In genomic region chr7:151377406-151377805, GRCh38 we compare ENCODE assay signal across 20 cellular contexts. TPM values are rescaled to one million over a fixed set of nuclear protein-coding genes. Genes with fewer than 3 reads are reported as not detected.
"Had no signal": no experiment of that assay in that cellular context is flagged by ENCODE, and none has a peak within 500 bp of the region (broad histone marks: within the 10 kb centered on the region; RNA-seq: fewer than 3 reads in every experiment).

No MANE protein-coding gene starts in this region.

- ATAC-seq: activated CD4-positive, alpha-beta T cell treated with anti-CD3 and anti-CD28 coated beads for 36 hours; activated T-helper 17 cell treated with anti-CD3 and anti-CD28 coated beads, Interleukin-2, amount 50 U/mL, for 72 hours; body of pancreas; stimulated activated effector memory CD8-positive, alpha-beta T cell treated with anti-CD3 and anti-CD28 coated beads, Interleukin-12 subunit alpha, Interleukin-12 subunit beta, amount 100 ng/mL, for 72 hours; WTC11 had no signal

- H3K4me3 ChIP-seq: body of pancreas, coronary artery, left ventricle myocardium inferior, testis had no signal

- H3K27me3 ChIP-seq: body of pancreas, testis had no signal

- DNase-seq: activated CD4-positive, alpha-beta memory T cell treated with anti-CD3 and anti-CD28 coated beads for 36 hours; activated CD4-positive, alpha-beta T cell treated with anti-CD3 and anti-CD28 coated beads for 36 hours; activated naive CD4-positive, alpha-beta T cell treated with Interleukin-2 at 50 U/mL for 16 hours; activated T-cell treated with anti-CD3 and anti-CD28 coated beads for 4 hours; body of pancreas; central memory CD4-positive, alpha-beta T cell; erythroblast; foreskin melanocyte; kidney glomerular epithelial cell; left ventricle myocardium inferior; stimulated activated CD4-positive, alpha-beta T cell treated with anti-CD3 and anti-CD28 coated beads, Interleukin-15, amount 100 ng/mL, for 24 hours; stimulated activated CD4-positive, alpha-beta T cell treated with anti-CD3 and anti-CD28 coated beads, Interleukin-4, amount 100 ng/mL, for 1 hour; testis had no signal

- H3K9me3 ChIP-seq: body of pancreas, left ventricle myocardium inferior, neutrophil, testis had no signal

- H3K27ac ChIP-seq: body of pancreas, coronary artery, left ventricle myocardium inferior, neutrophil, parathyroid adenoma, testis had no signal

- H3K79me2 ChIP-seq: parathyroid adenoma had no signal

- H2AFZ ChIP-seq: parathyroid adenoma had no signal

- H3K9ac ChIP-seq: parathyroid adenoma had no signal

RNA-seq across cellular contexts. Expression of gene WDR86, which starts 32.4 kb away (rescaled TPM):
- total RNA-seq: activated CD4-positive, alpha-beta T cell treated with anti-CD3 and anti-CD28 coated beads for 36 hours; SK-MEL-5 had no signal
